1 cellular context compared by ENCODE assay signal in genomic region chr5:9288234-9288633, GRCh38.
TF ChIP-seq lines count a peak whose summit lies in the region.

No MANE protein-coding gene starts in this region.

TF ChIP-seq in liver, 16 proteins besides CTCF, POLR2A, EP300 and RAD21 (continued from another document):
- TF ChIP-seq SP1 (IDR thresholded peaks at IDR 0.05) = no peak
